In the genomic region with DNA sequence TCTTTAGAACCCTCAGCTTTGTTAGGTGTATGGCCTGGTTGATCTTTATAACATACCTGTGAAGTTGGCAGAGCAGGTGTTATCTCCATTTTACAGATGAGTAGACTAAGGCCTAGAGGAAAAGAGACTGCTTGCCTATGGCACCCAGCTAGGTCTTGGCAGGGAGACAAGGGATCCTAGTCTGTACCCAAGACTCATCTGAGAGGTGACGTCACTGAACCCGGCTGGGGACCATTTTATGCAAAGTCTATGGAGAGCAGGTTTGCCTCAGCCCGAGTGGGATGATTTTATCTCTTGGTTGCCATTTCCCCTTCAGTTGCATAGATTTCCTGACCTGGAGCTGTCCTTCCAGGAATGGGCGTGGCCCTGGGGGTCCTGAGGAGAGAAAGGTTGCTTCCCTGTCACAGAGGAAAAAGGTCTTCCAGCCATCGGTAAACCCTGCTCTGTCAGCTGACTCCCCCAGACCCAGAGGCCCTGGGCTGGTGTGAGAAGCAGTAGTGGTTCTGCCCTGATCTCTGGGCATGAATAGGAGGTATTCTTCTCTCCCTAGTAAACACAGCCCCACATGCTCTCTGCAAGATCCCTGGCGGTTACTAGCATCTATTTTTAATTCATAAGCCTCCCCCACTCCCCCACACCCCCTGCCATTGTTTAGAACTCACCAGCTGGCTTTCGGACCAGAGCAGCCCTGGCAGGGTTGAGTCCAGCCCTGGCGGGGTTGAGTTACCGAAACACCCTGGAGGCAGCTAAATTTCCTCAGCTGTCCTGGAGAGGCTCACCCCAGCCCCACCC, we compare ENCODE assay signal across 9 cellular contexts. TPM values are rescaled to one million over a fixed set of nuclear protein-coding genes. Genes with fewer than 3 reads are reported as not detected.
DNase-seq lines count a peak whose midpoint lies in the region; ATAC-seq lines count a peak whose summit lies in the region.
"Had no signal": no experiment of that assay in that cellular context is flagged by ENCODE, and none has a peak within 500 bp of the region (broad histone marks: within the 10 kb centered on the region; RNA-seq: fewer than 3 reads in every experiment).

No MANE protein-coding gene starts in this region.

- DNase-seq in Ammon's horn (ENCODE audit: low spot score) (peak; percentile 93), Karpas-422 (peak; percentile 58), middle frontal gyrus (ENCODE audit: extremely low spot score, low spot score) (peak; percentile 53), AG20443 (ENCODE audit: low spot score) (no peak), NCI-H1048 (lab: John Stamatoyannopoulos, UW) (no peak), HCEC 1CT (no peak)
- DNase-seq: NCI-H510A treated with DMSO at 0.1 percent for 48 hours had no signal

- H3K4me1 ChIP-seq in Karpas-422 (ENCODE audit: low read length): peaks cover 5% of the 10 kb centered on the region

- no peak overlapping the region for H3K9ac ChIP-seq in Karpas-422 (ENCODE audit: low read length)

- H3K27ac ChIP-seq in Karpas-422 (ENCODE audit: low read length) (no peak overlapping the region), cingulate gyrus (ENCODE audit: low read depth, low read length) (peak overlapping the region; percentile 96)

- no peaks in the 10 kb centered on the region for H4K20me1 ChIP-seq in Karpas-422 (ENCODE audit: insufficient read depth, low read depth, low read length)

- no peaks in the 10 kb centered on the region for H3K36me3 ChIP-seq in Karpas-422 (ENCODE audit: insufficient read depth, low read length)

- H3K9me3 ChIP-seq in Karpas-422 (ENCODE audit: low read length): no peaks in the 10 kb centered on the region

- no peak overlapping the region for H3K4me2 ChIP-seq in Karpas-422 (ENCODE audit: low read depth, low read length, poor library complexity, severe bottlenecking)

- no peak for ATAC-seq in HG02798 (IDR thresholded peaks at IDR 0.05; ENCODE audit: poor library complexity, unreplicated experiment)

- H3K9me2 ChIP-seq in Karpas-422 (replicated peaks; ENCODE audit: insufficient read depth, low read length): no peaks in the 10 kb centered on the region

- H3K4me3 ChIP-seq in Karpas-422 (ENCODE audit: low read length): no peak overlapping the region

- H2AFZ ChIP-seq in Karpas-422 (ENCODE audit: low read length): no peak overlapping the region

- H3K79me2 ChIP-seq in Karpas-422 (ENCODE audit: low read length): no peaks in the 10 kb centered on the region

- no peaks in the 10 kb centered on the region for H3K27me3 ChIP-seq in Karpas-422 (ENCODE audit: low read length)

RNA-seq across cellular contexts. Expression of a gene that starts 19.6 kb away (rescaled TPM):
- 0.89 and 1.3 TPM in 2 replicates for total RNA-seq in Karpas-422 (2014; rRNA removed; shearing (Covaris generic); ENCODE audit: low replicate concordance)

RNA-seq across cellular contexts. Expression of a gene that starts 35.8 kb away (rescaled TPM):
- total RNA-seq in Karpas-422 (2014; rRNA removed; shearing (Covaris generic); ENCODE audit: low replicate concordance): 1.5 and 1.6 TPM in 2 replicates

Comparison
In these comparisons a context has a peak if more than half of its experiments do, and no peak if none do; other contexts are left out.
1. DNase-seq: peak in Ammon's horn (single experiment), Karpas-422 (single experiment) and middle frontal gyrus (single experiment); none in AG20443 (single experiment), NCI-H1048 (single experiment) and HCEC 1CT (single experiment).